In genomic region chrX:40105791-40106676, GRCh38 we compare ENCODE assay signal across 8 cellular contexts. TPM values are rescaled to one million over a fixed set of nuclear protein-coding genes. Genes with fewer than 3 reads are reported as not detected.
A peak's percentile ranks its signal among the peaks of the same experiment; 100 is the strongest.
DNase-seq lines count a peak whose midpoint lies in the region; ATAC-seq and TF ChIP-seq lines count a peak whose summit lies in the region.

No MANE protein-coding gene starts in this region.

- TF ChIP-seq CTCF in colonic mucosa (IDR thresholded peaks at IDR 0.05) (no peak), lower lobe of right lung (IDR thresholded peaks at IDR 0.05) (no peak)

- peak overlapping the region; percentile 41 for H3K4me3 ChIP-seq in colonic mucosa
- peak overlapping the region; percentile 61 for H3K4me3 ChIP-seq in lower lobe of right lung

- intact Hi-C loops in colonic mucosa (cut with DNase I): no loop called here
- intact Hi-C loops in lower lobe of right lung (cut with DNase I): no loop called here

- H3K9ac ChIP-seq in colonic mucosa (ENCODE audit: low read depth in 2 of 2, low read length in 2 of 2): peak overlapping the region; percentile 66 to 79

- DNase-seq in NCI-H1105 (lab: John Stamatoyannopoulos, UW): peak; percentile 66
- no peak for DNase-seq in NCI-H1105 treated with DMSO at 0.1 percent for 48 hours (lab: John Stamatoyannopoulos, UW)
- DNase-seq in NCI-H1694 treated with DMSO at 0.1 percent for 48 hours (lab: John Stamatoyannopoulos, UW): peak; percentile 54
- DNase-seq in activated CD4-positive, CD25-positive, alpha-beta regulatory T cell treated with anti-CD3 and anti-CD28 coated beads, Interleukin-2, amount 50 U/mL, for 72 hours: peak; percentile 63
- peak; percentile 78 for DNase-seq in colonic mucosa
- DNase-seq in lower lobe of right lung: peak; percentile 82
- peak; percentile 56 for DNase-seq in stimulated activated CD8-positive, alpha-beta memory T cell treated with anti-CD3 and anti-CD28 coated beads, Interleukin-4, amount 100 ng/mL, for 24 hours (ENCODE audit: low read depth)

- H3K27me3 ChIP-seq in colonic mucosa (peaks cover 53% of the 10 kb centered on the region), lower lobe of right lung (ENCODE audit: low read depth) (no peaks in the 10 kb centered on the region)

- no peaks in the 10 kb centered on the region for H3K36me3 ChIP-seq in colonic mucosa
- no peaks in the 10 kb centered on the region for H3K36me3 ChIP-seq in lower lobe of right lung

- peak; percentile 42 for ATAC-seq in lower lobe of right lung
- ATAC-seq in HG03439 (IDR thresholded peaks at IDR 0.05; ENCODE audit: unreplicated experiment): no peak

- H3K27ac ChIP-seq in colonic mucosa (peak overlapping the region; percentile 82), lower lobe of right lung (peak overlapping the region; percentile 84)

- H3K4me1 ChIP-seq in colonic mucosa (peaks cover 12% of the 10 kb centered on the region), lower lobe of right lung (peaks cover 22% of the 10 kb centered on the region)

- H3K9me3 ChIP-seq in colonic mucosa: no peaks in the 10 kb centered on the region
- no peaks in the 10 kb centered on the region for H3K9me3 ChIP-seq in lower lobe of right lung

RNA-seq across cellular contexts. Expression of gene BCOR, which starts 8.3 kb away (rescaled TPM):
- total RNA-seq in colonic mucosa (10 to 100 TPM; 18.3 to 21.3 TPM), lower lobe of right lung (25.7 TPM)
